ENCODE assay signal across 2 cellular contexts in genomic region chr12:108764540-108765288, GRCh38.
TF ChIP-seq lines count a peak whose summit lies in the region.

No MANE protein-coding gene starts in this region.

TF ChIP-seq in WTC11, 78 proteins besides CTCF, POLR2A, EP300 and RAD21 (continues in another document):
- TF ChIP-seq ZNF423 (CRISPR knock-in tag; IDR thresholded peaks at IDR 0.05) (no peak), TEAD1 (CRISPR knock-in tag; IDR thresholded peaks at IDR 0.05) (no peak), JAZF1 (CRISPR knock-in tag; IDR thresholded peaks at IDR 0.05) (no peak), RELA (CRISPR knock-in tag; IDR thresholded peaks at IDR 0.05; ENCODE audit: borderline replicate concordance) (no peak), MLX (CRISPR knock-in tag; IDR thresholded peaks at IDR 0.05) (no peak), GRHL2 (CRISPR knock-in tag; IDR thresholded peaks at IDR 0.05; ENCODE audit: insufficient replicate concordance, severe bottlenecking) (no peak), ATF1 (CRISPR knock-in tag; IDR thresholded peaks at IDR 0.05) (no peak), ARID4B (CRISPR knock-in tag; IDR thresholded peaks at IDR 0.05; ENCODE audit: borderline replicate concordance) (no peak), EMX1 (CRISPR knock-in tag; IDR thresholded peaks at IDR 0.05) (no peak), AR (CRISPR knock-in tag; IDR thresholded peaks at IDR 0.05) (no peak), KAT7 (CRISPR knock-in tag; IDR thresholded peaks at IDR 0.05; ENCODE audit: borderline replicate concordance) (no peak), ZNF317 (CRISPR knock-in tag; IDR thresholded peaks at IDR 0.05; ENCODE audit: borderline replicate concordance, low read depth) (no peak), USF1 (CRISPR knock-in tag; IDR thresholded peaks at IDR 0.05) (no peak), TP53 (CRISPR knock-in tag; IDR thresholded peaks at IDR 0.05) (no peak), FOXP4 (CRISPR knock-in tag; IDR thresholded peaks at IDR 0.05) (no peak)

TF ChIP-seq in H1, 55 proteins besides CTCF, POLR2A, EP300 and RAD21:
- TF ChIP-seq MAX (IDR thresholded peaks at IDR 0.05) (no peak), HDAC6 (IDR thresholded peaks at IDR 0.05; ENCODE audit: low read depth, low read length) (no peak), RXRA (IDR thresholded peaks at IDR 0.05; ENCODE audit: insufficient read depth, low read depth, low read length) (no peak), SUZ12 (IDR thresholded peaks at IDR 0.05; ENCODE audit: low read length) (no peak), SIN3A (conservative IDR thresholded peaks at IDR 0.05 in 1 of 2, IDR thresholded peaks at IDR 0.05 in 1 of 2; ENCODE audit: low read depth in 1 of 2, low read length in 2 of 2) (no peak), JUND (IDR thresholded peaks at IDR 0.05; ENCODE audit: low read length) (no peak), USF2 (IDR thresholded peaks at IDR 0.05; ENCODE audit: low read length) (no peak), TAF7 (optimal IDR thresholded peaks at IDR 0.05; ENCODE audit: borderline replicate concordance, low read depth, low read length) (no peak), ATF3 (IDR thresholded peaks at IDR 0.05; ENCODE audit: insufficient read depth, low read depth, low read length) (no peak), ATF2 (IDR thresholded peaks at IDR 0.05; ENCODE audit: low read length) (no peak), SAP30 (IDR thresholded peaks at IDR 0.05; ENCODE audit: insufficient read depth, insufficient replicate concordance, low read length) (no peak), GTF2F1 (IDR thresholded peaks at IDR 0.05; ENCODE audit: borderline replicate concordance, low read depth, low read length) (no peak), E2F6 (IDR thresholded peaks at IDR 0.05) (no peak)
